12 cellular contexts compared by ENCODE assay signal in the genomic region with DNA sequence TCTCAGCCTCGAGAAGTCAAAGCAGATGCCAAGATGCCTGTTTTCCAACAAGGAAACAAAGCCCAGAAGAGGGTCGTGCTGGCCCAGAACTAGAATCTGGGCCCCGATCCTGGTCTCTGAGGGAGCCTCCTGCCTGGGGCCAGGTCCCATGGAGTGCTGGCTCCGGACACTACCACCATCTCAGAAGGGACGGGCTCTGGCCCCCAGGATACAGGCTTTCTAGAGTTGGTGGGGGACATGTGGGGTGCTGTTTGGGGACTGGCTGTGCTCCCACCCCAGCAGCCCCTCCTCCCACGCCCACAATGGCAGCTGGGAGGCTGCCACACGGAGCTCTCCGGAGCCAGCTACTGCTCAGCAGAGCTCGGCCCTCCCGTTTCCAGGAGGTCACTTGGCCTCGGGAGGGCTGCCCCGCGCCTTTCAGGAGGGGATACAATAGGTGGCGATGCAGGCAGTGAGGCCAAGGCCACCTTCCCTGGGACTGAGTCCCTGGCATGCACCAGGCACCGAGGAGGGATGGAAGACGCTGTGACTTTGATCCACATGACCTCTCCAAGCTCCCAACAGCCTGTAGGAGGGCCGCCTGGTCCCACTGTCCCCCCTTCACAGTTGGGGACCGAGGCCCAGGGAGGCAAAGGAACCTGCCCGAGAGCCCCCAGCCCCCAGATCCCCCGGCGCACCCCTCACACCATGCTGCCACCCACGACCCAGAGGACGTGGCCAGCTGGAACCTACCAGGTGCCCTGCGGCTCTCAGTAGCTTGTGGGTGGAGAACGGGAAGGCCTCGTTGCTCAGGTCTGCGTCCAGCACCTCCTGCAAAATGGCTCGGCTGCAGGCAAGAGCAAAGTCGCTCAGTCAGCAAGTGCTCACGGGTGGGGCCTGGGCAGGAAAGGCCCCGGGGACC. TPM values are rescaled to one million over a fixed set of nuclear protein-coding genes. Genes with fewer than 3 reads are reported as not detected.
DNase-seq lines count a peak whose midpoint lies in the region; TF ChIP-seq lines count a peak whose summit lies in the region.
"Had no signal": no experiment of that assay in that cellular context is flagged by ENCODE, and none has a peak within 500 bp of the region (broad histone marks: within the 10 kb centered on the region; RNA-seq: fewer than 3 reads in every experiment).

No MANE protein-coding gene starts in this region.

- H3K9me3 Mint-ChIP-seq in MCF 10A (ENCODE audit: unreplicated experiment), result no peaks in the 10 kb centered on the region

- no peak overlapping the region for H3K9ac ChIP-seq in smooth muscle cell (ENCODE audit: low read depth)
- no peak overlapping the region for H3K9ac ChIP-seq in GM23248

- H3K36me3 ChIP-seq in Peyer's patch (no peaks in the 10 kb centered on the region), smooth muscle cell (ENCODE audit: low read depth) (no peaks in the 10 kb centered on the region), GM23248 (ENCODE audit: low read depth) (no peaks in the 10 kb centered on the region)
- H3K36me3 ChIP-seq: colonic mucosa had no signal

- H3K4me1 ChIP-seq in Peyer's patch, result peaks cover 0 to 18% (median 6%) of the 10 kb centered on the region in 4 donors
- H3K4me1 ChIP-seq in smooth muscle cell (ENCODE audit: low read depth), result no peaks in the 10 kb centered on the region
- H3K4me1 ChIP-seq in GM23248 (ENCODE audit: insufficient read depth), result no peaks in the 10 kb centered on the region
- H3K4me1 ChIP-seq: colonic mucosa had no signal

- no peak overlapping the region for H3K27ac Mint-ChIP-seq in MCF 10A (ENCODE audit: low read depth, unreplicated experiment)

- H3K27me3 ChIP-seq in Peyer's patch (no peaks in the 10 kb centered on the region), smooth muscle cell (ENCODE audit: low read depth) (no peaks in the 10 kb centered on the region), GM23248 (replicated peaks; ENCODE audit: insufficient read depth) (peaks cover 5% of the 10 kb centered on the region; the same call in 1 of the 2 replicates)
- H3K27me3 ChIP-seq: colonic mucosa had no signal

- H3K4me3 ChIP-seq in Peyer's patch (no peak overlapping the region), smooth muscle cell (no peak overlapping the region), GM23248 (no peak overlapping the region)
- H3K4me3 ChIP-seq: colonic mucosa, K562, lung had no signal

- intact Hi-C loops in MCF 10A (cut with micrococcal nuclease), result no loop called here

- DNase-seq in Peyer's patch (no peak), anterior cingulate cortex (lab: John Stamatoyannopoulos, UW) (peak in 49 of 58 donors; percentile 35 to 96 (median 71)), inferior parietal cortex (ENCODE audit: extremely low spot score) (peak; percentile 40), smooth muscle cell (lab: John Stamatoyannopoulos, UW; ENCODE audit: unreplicated experiment) (no peak), retina (no peak), GM23248 (no peak), MCF 10A (ENCODE audit: unreplicated experiment) (no peak)
- DNase-seq: colonic mucosa, NCI-H2029 treated with DMSO at 0.1 percent for 48 hours had no signal

- TF ChIP-seq CTCF in Peyer's patch (IDR thresholded peaks at IDR 0.05), result no peak
- no peak for TF ChIP-seq CTCF in smooth muscle cell (IDR thresholded peaks at IDR 0.05; ENCODE audit: borderline replicate concordance, insufficient read depth, poor library complexity, severe bottlenecking)
- TF ChIP-seq CTCF in MCF 10A (IDR thresholded peaks at IDR 0.05; ENCODE audit: unreplicated experiment), result no peak

- H4K20me1 ChIP-seq in smooth muscle cell (ENCODE audit: low read depth) (no peaks in the 10 kb centered on the region), GM23248 (ENCODE audit: insufficient read depth) (no peaks in the 10 kb centered on the region)

- WGBS in smooth muscle cell (ENCODE audit: low lambda C conversion rate), result 84% methylated on average over 29 of the region's 31 CpGs
- WGBS in GM23248 (ENCODE audit: low coverage in 1 of 2, low lambda C conversion rate in 2 of 2, missing lambda C conversion rate in 2 of 2), 2 experiments, result 45 to 46% methylated on average over 30 to 31 of the region's 31 CpGs

- peaks cover 3% of the 10 kb centered on the region for H3F3A ChIP-seq in smooth muscle cell (ENCODE audit: low read depth)
- H3F3A ChIP-seq in GM23248 (ENCODE audit: insufficient read depth), result no peaks in the 10 kb centered on the region

- in situ Hi-C loops in GM23248 (cut with MboI), result no loop called here

- BruUV-seq in MCF 10A (replicated peaks; lab: Mats Ljungman, UMichigan), result no TSS peak

- no peak overlapping the region for H3K4me3 Mint-ChIP-seq in MCF 10A (ENCODE audit: unreplicated experiment)

- peaks cover 4% of the 10 kb centered on the region for H3K36me3 Mint-ChIP-seq in MCF 10A (ENCODE audit: insufficient read depth, unreplicated experiment)

- POLR2A ChIA-PET in MCF 10A (lab: Yijun Ruan, JAX), result interaction anchor here (0.6 kb wide), 2 partner anchors 536 to 650 kb away, joined by 3 read pairs; no protein-coding TSS in a partner anchor

- peak overlapping the region; percentile 60 for H3K4me2 ChIP-seq in smooth muscle cell
- H3K4me2 ChIP-seq in GM23248 (ENCODE audit: unreplicated experiment), result no peak overlapping the region

- no peaks in the 10 kb centered on the region for H3K79me2 ChIP-seq in smooth muscle cell (ENCODE audit: low read depth)
- no peaks in the 10 kb centered on the region for H3K79me2 ChIP-seq in GM23248 (ENCODE audit: insufficient read depth)

- no peaks in the 10 kb centered on the region for H3K4me1 Mint-ChIP-seq in MCF 10A (ENCODE audit: insufficient read depth, unreplicated experiment)

- H2AFZ ChIP-seq in smooth muscle cell (ENCODE audit: low read depth), result no peak overlapping the region
- H2AFZ ChIP-seq in GM23248, result no peak overlapping the region

- H3K27ac ChIP-seq in Peyer's patch, result peak overlapping the region; percentile 69 to 74 (median 72)
- peak overlapping the region; percentile 65 for H3K27ac ChIP-seq in smooth muscle cell (ENCODE audit: low read depth)
- no peak overlapping the region for H3K27ac ChIP-seq in GM23248

- H3K9me3 ChIP-seq in Peyer's patch, result no peaks in the 10 kb centered on the region
- H3K9me3 ChIP-seq in smooth muscle cell (replicated peaks; ENCODE audit: low read depth), result no peaks in the 10 kb centered on the region
- no peaks in the 10 kb centered on the region for H3K9me3 ChIP-seq in GM23248 (ENCODE audit: low read depth)
- H3K9me3 ChIP-seq: colonic mucosa had no signal

- CTCF ChIA-PET in MCF 10A (lab: Yijun Ruan, JAX), result no interaction called here

- TF ChIP-seq POLR2A in Peyer's patch (IDR thresholded peaks at IDR 0.05), result no peak

- H3K9me2 ChIP-seq in GM23248 (ENCODE audit: insufficient read depth), result no peaks in the 10 kb centered on the region

- peaks cover 34% of the 10 kb centered on the region for H3K27me3 Mint-ChIP-seq in MCF 10A (ENCODE audit: insufficient read depth, unreplicated experiment)

RNA-seq across cellular contexts. Expression of gene DBH, which starts 48.5 kb away (rescaled TPM):
- total RNA-seq in Peyer's patch (not detected), smooth muscle cell (not detected in 2 replicates), MCF 10A (2022) (not detected in 2 replicates)
- polyA plus RNA-seq in smooth muscle cell (0.22 and 0.48 TPM in 2 replicates), GM23248 (2016; fragmentation: Nextera tagmentation; extraction: Ambion mirVana) (not detected in 2 replicates)
- not detected in 2 replicates for total RNA-seq in GM23248 (2014; rRNA removed; shearing (Covaris generic))
- total RNA-seq: colonic mucosa; K562; T-helper 2 cell treated with Interferon-gamma antibody and Interleukin-4, amounts not matched to agents 100 ng/mL and 5 ng/mL, for 36 hours had no signal
- polyA plus RNA-seq: K562 had no signal

RNA-seq across cellular contexts. Expression of gene SARDH, which starts 53.4 kb away (rescaled TPM):
- total RNA-seq in Peyer's patch, result 1 to 10 TPM in 2 of 4 donors, under 1 TPM in 2; 0.47 to 5.0 (median 0.95) TPM
- total RNA-seq in smooth muscle cell, result 3.3 and 4.5 TPM in 2 replicates
- polyA plus RNA-seq in smooth muscle cell, result 10.1 and 11.8 TPM in 2 replicates
- total RNA-seq in GM23248 (2014; rRNA removed; shearing (Covaris generic)), result 0.89 and 2.4 TPM in 2 replicates
- polyA plus RNA-seq in GM23248 (2016; fragmentation: Nextera tagmentation; extraction: Ambion mirVana), result 0.16 and 0.30 TPM in 2 replicates
- total RNA-seq in MCF 10A (2022), result not detected in 2 replicates
- total RNA-seq: K562 had no signal

Comparison
In these comparisons a context has a peak if more than half of its experiments do, and no peak if none do; other contexts are left out.
1. DNase-seq: peak in anterior cingulate cortex (49 of 58) and inferior parietal cortex (single experiment); none in Peyer's patch (0 of 3), smooth muscle cell (single experiment), retina (single experiment), GM23248 (single experiment) and MCF 10A (single experiment).